Comparison of ENCODE assay signal across 1 cellular context in genomic region chr2:173964565-173965371, GRCh38.
TF ChIP-seq lines count a peak whose summit lies in the region.

No MANE protein-coding gene starts in this region.

TF ChIP-seq in K562, 482 proteins besides CTCF, POLR2A, EP300 and RAD21 (continued from another document and continues in another):
- TF ChIP-seq FOXA1 (IDR thresholded peaks at IDR 0.05; ENCODE audit: borderline replicate concordance) (no peak), ZNF740 (CRISPR knock-in tag; IDR thresholded peaks at IDR 0.05) (no peak), ZNF740 (tag; IDR thresholded peaks at IDR 0.05) (peak in 1 of 2 experiments; percentile 34; a peak in 2 of 4 replicates), NFRKB (IDR thresholded peaks at IDR 0.05; ENCODE audit: low read depth) (no peak), MIER1 (IDR thresholded peaks at IDR 0.05; ENCODE audit: low read depth) (no peak), CREBBP (IDR thresholded peaks at IDR 0.05; ENCODE audit: low read depth, low read length) (no peak), POLR3G (IDR thresholded peaks at IDR 0.05; ENCODE audit: extremely low read depth, insufficient read length, insufficient replicate concordance) (no peak), SRF (CRISPR knock-in tag; IDR thresholded peaks at IDR 0.05) (no peak), TGIF2 (CRISPR knock-in tag; IDR thresholded peaks at IDR 0.05) (peak; percentile 93), SUPT5H (IDR thresholded peaks at IDR 0.05) (peak; percentile 95), ZNF609 (CRISPR knock-in tag; IDR thresholded peaks at IDR 0.05; ENCODE audit: borderline replicate concordance) (0 out of 2 replicates have a peak, but pooled peaks have one; percentile 28), RREB1 (CRISPR knock-in tag; IDR thresholded peaks at IDR 0.05) (no peak), ZNF140 (CRISPR knock-in tag; IDR thresholded peaks at IDR 0.05) (no peak), ZNF224 (CRISPR knock-in tag; IDR thresholded peaks at IDR 0.05) (no peak), U2AF1 (optimal IDR thresholded peaks at IDR 0.05; ENCODE audit: low read depth, low read length) (peak; percentile 30), ZMIZ1 (IDR thresholded peaks at IDR 0.05; ENCODE audit: low read depth in 2 of 2, low read length in 2 of 2) (peak in 1 of 2 experiments; percentile 35; a peak in 1 of 4 replicates), ZNF655 (CRISPR knock-in tag; IDR thresholded peaks at IDR 0.05) (no peak), ZNF785 (CRISPR knock-in tag; IDR thresholded peaks at IDR 0.05) (no peak), TBP (optimal IDR thresholded peaks at IDR 0.05; ENCODE audit: low read depth, low read length) (peak; percentile 73), GMEB1 (CRISPR knock-in tag; IDR thresholded peaks at IDR 0.05) (peak; percentile 48), ARID4B (CRISPR knock-in tag; IDR thresholded peaks at IDR 0.05) (no peak), MAX (CRISPR knock-in tag; IDR thresholded peaks at IDR 0.05) (peak; percentile 57), ZKSCAN8 (CRISPR knock-in tag; IDR thresholded peaks at IDR 0.05) (no peak), RBM14 (IDR thresholded peaks at IDR 0.05; ENCODE audit: borderline replicate concordance, insufficient read depth, low read depth, low read length) (0 out of 2 replicates have a peak, but pooled peaks have one; percentile 72), ZNF780A (CRISPR knock-in tag; IDR thresholded peaks at IDR 0.05) (no peak), ZNF143 (CRISPR knock-in tag; IDR thresholded peaks at IDR 0.05) (0 out of 2 replicates have a peak, but pooled peaks have one; percentile 30), MBD1 (CRISPR knock-in tag; IDR thresholded peaks at IDR 0.05) (no peak), KHSRP (IDR thresholded peaks at IDR 0.05) (no peak), MEIS2 (IDR thresholded peaks at IDR 0.05; ENCODE audit: partially characterized antibody) (no peak), MAFF (IDR thresholded peaks at IDR 0.05; ENCODE audit: low read length) (no peak)
